In the genomic region with DNA sequence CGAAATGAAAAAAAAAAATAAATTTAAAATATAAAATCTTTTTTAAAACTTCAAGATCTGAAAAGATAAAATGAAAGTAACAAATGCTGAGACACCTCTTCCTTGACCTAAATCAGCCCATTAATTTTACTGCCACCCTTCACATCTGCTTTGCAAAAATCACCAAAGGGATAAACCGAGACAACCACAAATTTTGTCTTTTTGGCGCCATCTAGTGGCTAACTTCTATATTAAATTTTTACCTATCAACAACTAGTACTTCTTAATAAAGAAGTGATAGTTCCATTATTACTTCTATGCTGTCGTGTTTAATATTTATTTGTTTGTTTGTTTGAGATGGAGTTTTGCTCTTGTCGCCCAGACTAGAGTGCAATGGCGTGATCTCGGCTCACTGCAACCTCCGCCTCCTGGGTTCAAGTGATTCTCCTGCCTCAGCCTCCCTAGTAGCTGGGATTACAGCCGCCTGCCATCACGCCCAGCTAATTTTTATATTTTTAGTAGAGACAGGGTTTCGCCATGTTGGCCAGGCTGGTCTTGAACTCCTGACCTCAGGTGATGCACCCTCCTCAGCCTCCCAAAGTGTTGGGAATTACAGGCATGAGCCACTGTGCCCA, we compare ENCODE assay signal across 8 cellular contexts. TPM values are rescaled to one million over a fixed set of nuclear protein-coding genes. Genes with fewer than 3 reads are reported as not detected.
DNase-seq lines count a peak whose midpoint lies in the region; TF ChIP-seq lines count a peak whose summit lies in the region.
"Not testable (repeated sequence)": the region's sequence is repeated elsewhere in the genome, so short reads cannot be mapped to it uniquely, and the experiment has no call there.

No MANE protein-coding gene starts in this region.

- not testable (repeated sequence) for H3K27ac ChIP-seq in Karpas-422 (ENCODE audit: low read length); hepatocyte; ovary

- H4K20me1 ChIP-seq in Karpas-422 (ENCODE audit: insufficient read depth, low read depth, low read length); hepatocyte (ENCODE audit: insufficient read depth, poor library complexity, severe bottlenecking): not testable (repeated sequence)

- H3K4me2 ChIP-seq in Karpas-422 (ENCODE audit: low read depth, low read length, poor library complexity, severe bottlenecking); hepatocyte: not testable (repeated sequence)

- H3K9ac ChIP-seq in Karpas-422 (ENCODE audit: low read length), result not testable (repeated sequence)

- H3K9me2 ChIP-seq in Karpas-422 (replicated peaks; ENCODE audit: insufficient read depth, low read length); hepatocyte (replicated peaks; ENCODE audit: insufficient read depth): not testable (repeated sequence)

- intact Hi-C loops in ovary (cut with DNase I), result not testable (repeated sequence)

- 51% methylated on average over 11 of the region's 11 CpGs for WGBS in hepatocyte (ENCODE audit: low lambda C conversion rate, missing lambda C conversion rate)
- WGBS in ovary, 3 donors, result 54 to 67% (median 55%) methylated on average over 11 of the region's 11 CpGs

- not testable (repeated sequence) for TF ChIP-seq POLR2A in ovary (IDR thresholded peaks at IDR 0.05)

- H3K79me2 ChIP-seq in Karpas-422 (ENCODE audit: low read length); hepatocyte: not testable (repeated sequence)

- H3K36me3 ChIP-seq in Karpas-422 (ENCODE audit: insufficient read depth, low read length); hepatocyte (replicated peaks; ENCODE audit: insufficient read depth, low read depth); ovary: not testable (repeated sequence)

- H2AFZ ChIP-seq in Karpas-422 (ENCODE audit: low read length); hepatocyte: not testable (repeated sequence)

- DNase-seq in AG20443 (ENCODE audit: low spot score), result peak; percentile 63
- peak; percentile 86 for DNase-seq in Karpas-422
- DNase-seq in NCI-H460 (ENCODE audit: extremely low read depth, low read depth), result peak; percentile 58
- peak in 3 of 5 donors; percentile 16 to 44 (median 17) for DNase-seq in T-helper 1 cell
- peak; percentile 67 for DNase-seq in choroid plexus epithelial cell (ENCODE audit: low read depth)
- DNase-seq in hepatocyte (ENCODE audit: low spot score), result peak; percentile 65
- DNase-seq in ovary, result not testable (repeated sequence)

- not testable (repeated sequence) for H3K4me1 ChIP-seq in Karpas-422 (ENCODE audit: low read length); hepatocyte (ENCODE audit: insufficient read depth); ovary (ENCODE audit: insufficient read depth)

- not testable (repeated sequence) for H3K4me3 ChIP-seq in Karpas-422 (ENCODE audit: low read length); choroid plexus epithelial cell (ENCODE audit: low read depth, low read length); hepatocyte; ovary

- not testable (repeated sequence) for H3K9me3 ChIP-seq in Karpas-422 (ENCODE audit: low read length); hepatocyte (ENCODE audit: low read depth); ovary

- not testable (repeated sequence) for TF ChIP-seq EP300 in ovary (IDR thresholded peaks at IDR 0.05)

- peak; percentile 41; the same call in 2 of the 3 replicates for TF ChIP-seq CTCF in GM12872 (IDR thresholded peaks at IDR 0.05; ENCODE audit: insufficient read depth, low read depth, low read length)
- TF ChIP-seq CTCF in choroid plexus epithelial cell (conservative IDR thresholded peaks at IDR 0.05; ENCODE audit: low read depth, low read length), result peak; percentile 48
- peak; percentile 57 for TF ChIP-seq CTCF in hepatocyte (IDR thresholded peaks at IDR 0.05; ENCODE audit: poor library complexity)
- TF ChIP-seq CTCF in ovary (IDR thresholded peaks at IDR 0.05), result peak in 2 of 3 donors; percentile 16 to 41

- H3K27me3 ChIP-seq in Karpas-422 (ENCODE audit: low read length); hepatocyte; ovary: not testable (repeated sequence)

RNA-seq across cellular contexts. Expression of a gene that starts 35.0 kb away (rescaled TPM):
- 43.9 and 102 TPM in 2 replicates for total RNA-seq in Karpas-422 (2014; rRNA removed; shearing (Covaris generic); ENCODE audit: low replicate concordance)
- 329 and 351 TPM in 2 replicates for total RNA-seq in NCI-H460 (2014; rRNA removed; shearing (Covaris generic))
- 100.0 and 117 TPM in 2 replicates for polyA plus RNA-seq in NCI-H460 (2014; cell fraction: nucleus; rRNA removed)
- total RNA-seq in hepatocyte, result 78.7 and 91.3 TPM in 2 replicates
- polyA plus RNA-seq in hepatocyte, result 129 and 155 TPM in 2 replicates
- total RNA-seq in ovary, result 10 to 100 TPM; 21.7 to 88.1 (median 46.4) TPM
- 10 to 100 TPM; 22.7 to 80.5 TPM for polyA plus RNA-seq in ovary
